15 cellular contexts compared by ENCODE assay signal in genomic region chr4:118993329-118993728, GRCh38.
"Had no signal": no experiment of that assay in that cellular context is flagged by ENCODE, and none has a peak within 500 bp of the region (broad histone marks: within the 10 kb centered on the region; RNA-seq: fewer than 3 reads in every experiment).

No MANE protein-coding gene starts in this region.

- H3K27me3 Mint-ChIP-seq: type B pancreatic cell had no signal

- DNase-seq: activated CD4-positive, alpha-beta T cell treated with anti-CD3 and anti-CD28 coated beads, Interleukin-2, amount 50 U/mL, for 4 hours; activated naive CD4-positive, alpha-beta T cell; activated T-cell treated with anti-CD3 and anti-CD28 coated beads for 4 hours; effector memory CD8-positive, alpha-beta T cell; islet precursor cell; stimulated activated CD4-positive, alpha-beta T cell treated with anti-CD3 and anti-CD28 coated beads, Interleukin-2, amount 100 ng/mL, for 48 hours; substantia nigra; SW 1271 had no signal

- H3K4me3 Mint-ChIP-seq: dendritic cell treated with granulocyte-macrophage colony-stimulating factor and Interleukin-4, amounts not matched to agents 40 ng/mL and 50 ng/mL, for 4 days; effector memory CD8-positive, alpha-beta T cell; memory B cell; stimulated activated memory B cell treated with anti-CD40 and anti-IgM and Interleukin-4, amounts not matched to agents 10 μg/mL and 1 μg/mL and 100 μg/mL, for 72 hours; T-helper 2 cell treated with Interferon-gamma antibody and Interleukin-4, amounts not matched to agents 5 μg/mL and 100 μg/mL, for 36 hours; type B pancreatic cell had no signal

- ATAC-seq: activated CD4-positive, CD25-positive, alpha-beta regulatory T cell treated with anti-CD3 and anti-CD28 coated beads, Interleukin-2, amount 50 U/mL, for 24 hours; effector memory CD8-positive, alpha-beta T cell; stimulated activated memory B cell treated with anti-CD40 and anti-IgM and Interleukin-4, amounts not matched to agents 10 μg/mL and 1 μg/mL and 100 μg/mL, for 72 hours had no signal

- H3K27ac Mint-ChIP-seq: dendritic cell treated with granulocyte-macrophage colony-stimulating factor and Interleukin-4, amounts not matched to agents 40 ng/mL and 50 ng/mL, for 4 days; effector memory CD8-positive, alpha-beta T cell; memory B cell; stimulated activated memory B cell treated with anti-CD40 and anti-IgM and Interleukin-4, amounts not matched to agents 10 μg/mL and 1 μg/mL and 100 μg/mL, for 72 hours; T-helper 2 cell treated with Interferon-gamma antibody and Interleukin-4, amounts not matched to agents 5 μg/mL and 100 μg/mL, for 36 hours; type B pancreatic cell had no signal

- H3K36me3 Mint-ChIP-seq: memory B cell; stimulated activated memory B cell treated with anti-CD40 and anti-IgM and Interleukin-4, amounts not matched to agents 10 μg/mL and 1 μg/mL and 100 μg/mL, for 72 hours; type B pancreatic cell had no signal

- H3K9me3 Mint-ChIP-seq: dendritic cell treated with granulocyte-macrophage colony-stimulating factor and Interleukin-4, amounts not matched to agents 40 ng/mL and 50 ng/mL, for 4 days; effector memory CD8-positive, alpha-beta T cell; memory B cell; stimulated activated memory B cell treated with anti-CD40 and anti-IgM and Interleukin-4, amounts not matched to agents 10 μg/mL and 1 μg/mL and 100 μg/mL, for 72 hours; T-helper 2 cell treated with Interferon-gamma antibody and Interleukin-4, amounts not matched to agents 5 μg/mL and 100 μg/mL, for 36 hours; type B pancreatic cell had no signal

- FAIRE-seq: frontal cortex had no signal
